34 cellular contexts compared by ENCODE assay signal in the genomic region with DNA sequence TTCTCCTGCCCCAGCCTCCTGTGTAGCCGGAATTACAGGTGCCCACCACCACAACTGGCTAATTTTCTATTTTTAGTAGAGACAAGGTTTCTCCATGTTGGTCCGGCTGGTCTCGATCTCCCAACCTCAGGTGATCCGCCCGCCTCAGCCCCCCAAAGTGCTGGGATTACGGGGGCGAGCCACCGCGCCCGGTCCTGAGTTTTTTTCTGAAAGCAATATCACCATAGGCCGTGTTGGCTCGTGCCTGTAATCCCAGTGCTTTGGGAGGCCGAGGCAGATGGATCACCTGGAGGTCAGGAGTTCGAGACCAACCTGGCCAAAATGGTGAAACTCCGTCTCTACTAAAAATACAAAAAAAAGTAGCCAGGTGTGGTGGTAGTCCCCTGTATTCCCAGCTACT.
"Had no signal": no experiment of that assay in that cellular context is flagged by ENCODE, and none has a peak within 500 bp of the region (broad histone marks: within the 10 kb centered on the region; RNA-seq: fewer than 3 reads in every experiment).

No MANE protein-coding gene starts in this region.

- H3K36me3 ChIP-seq: MG63 had no signal

- H3K27ac ChIP-seq: KMS-11 had no signal

- H3K4me3 ChIP-seq: MG63 had no signal

- H3K9me3 ChIP-seq: MG63 had no signal

- H3K9ac ChIP-seq: KMS-11 had no signal

- DNase-seq: Karpas-422, Kasumi-1, KG1, MG63, MM.1S, MV-4-11, NCI-H1048, NCI-H1092, NCI-H1092 treated with DMSO at 0.1 percent for 48 hours, NCI-H1105, NCI-H1105 treated with DMSO at 0.1 percent for 48 hours, NCI-H1417, NCI-H1417 treated with DMSO at 0.1 percent for 48 hours, NCI-H1436, NCI-H146, NCI-H1694, NCI-H1694 treated with DMSO at 0.1 percent for 48 hours, NCI-H187, NCI-H187 treated with DMSO at 0.1 percent for 48 hours, NCI-H1930, NCI-H2029, NCI-H2029 treated with DMSO at 0.1 percent for 48 hours, NCI-H2081, NCI-H2081 treated with DMSO at 0.1 percent for 48 hours, NCI-H2107, NCI-H2171, NCI-H2171 treated with DMSO at 0.1 percent for 48 hours, NCI-H2227 treated with DMSO at 0.1 percent for 48 hours, NCI-H226, NCI-H345, NCI-H446, NCI-H446 treated with DMSO at 0.1 percent for 48 hours, NCI-H510A had no signal

- H3K27me3 ChIP-seq: MG63 had no signal
